In genomic region chr3:187651282-187651681, GRCh38 we compare ENCODE assay signal across 37 cellular contexts. TPM values are rescaled to one million over a fixed set of nuclear protein-coding genes. Genes with fewer than 3 reads are reported as not detected.
DNase-seq lines count a peak whose midpoint lies in the region; ATAC-seq and TF ChIP-seq lines count a peak whose summit lies in the region.
"Had no signal": no experiment of that assay in that cellular context is flagged by ENCODE, and none has a peak within 500 bp of the region (broad histone marks: within the 10 kb centered on the region; RNA-seq: fewer than 3 reads in every experiment).

No MANE protein-coding gene starts in this region.

- TF ChIP-seq CTCF in HEK293 (tag by site-specific recombination; IDR thresholded peaks at IDR 0.05) (no peak), OCI-LY3 (IDR thresholded peaks at IDR 0.05; ENCODE audit: low read depth, low read length) (no peak)

- POLR2A ChIA-PET in HEK293 (lab: Yijun Ruan, JAX) = no interaction called here

- peaks cover 53% of the 10 kb centered on the region for H3K27me3 Mint-ChIP-seq in stimulated activated naive CD8-positive, alpha-beta T cell treated with anti-CD3 and anti-CD28 coated beads, Interleukin-15, Interleukin-2, amounts not matched to agents 100 ng/mL and 50 ng/mL, for 24 hours

- H3K4me3 Mint-ChIP-seq in stimulated activated naive CD8-positive, alpha-beta T cell treated with anti-CD3 and anti-CD28 coated beads, Interleukin-15, Interleukin-2, amounts not matched to agents 100 ng/mL and 50 ng/mL, for 24 hours = no peak overlapping the region
- H3K4me3 Mint-ChIP-seq: B cell; CD14-positive monocyte; CD4-positive, alpha-beta memory T cell; CD4-positive, alpha-beta T cell; CD4-positive, CD25-positive, alpha-beta regulatory T cell; CD8-positive, alpha-beta memory T cell; CD8-positive, alpha-beta T cell had no signal

- 0 out of 2 replicates have a peak overlapping the region, but pooled peaks have one; percentile 14 for H3K4me2 ChIP-seq in OCI-LY3 (ENCODE audit: low read length)
- H3K4me2 ChIP-seq: A549; BLaER1; BLaER1 treated with 17β-estradiol and CSF1 and Interleukin-3, amounts not matched to agents 10 nM and 100 nM had no signal

- peaks cover 71% of the 10 kb centered on the region for H3K27me3 ChIP-seq in OCI-LY3 (ENCODE audit: low read depth, low read length)
- H3K27me3 ChIP-seq: BLaER1; BLaER1 treated with 17β-estradiol and CSF1 and Interleukin-3, amounts not matched to agents 10 nM and 100 nM had no signal

- CTCF ChIA-PET in HEK293 (lab: Yijun Ruan, JAX) = interaction anchor here (0.8 to 2.1 kb wide), 3 partner anchors 35 to 332 kb away, joined by 3 to 9 read pairs (median 3); no protein-coding TSS in a partner anchor

- no peaks in the 10 kb centered on the region for H3K4me1 Mint-ChIP-seq in stimulated activated naive CD8-positive, alpha-beta T cell treated with anti-CD3 and anti-CD28 coated beads, Interleukin-15, Interleukin-2, amounts not matched to agents 100 ng/mL and 50 ng/mL, for 24 hours (ENCODE audit: low read depth)
- H3K4me1 Mint-ChIP-seq: B cell; CD14-positive monocyte; CD4-positive, alpha-beta memory T cell; CD4-positive, CD25-positive, alpha-beta regulatory T cell; CD8-positive, alpha-beta memory T cell had no signal

- H3K9me3 ChIP-seq in HEK293 (ENCODE audit: control insufficient read depth, insufficient read depth, low read depth, low read length) (no peaks in the 10 kb centered on the region), OCI-LY3 (ENCODE audit: insufficient read depth, low read length) (0 out of 2 replicates have a peak, but pooled peaks cover 5% of the 10 kb centered on the region)
- H3K9me3 ChIP-seq: A549, BE2C, BLaER1, Caco-2 had no signal

- no peak overlapping the region for H3K9ac ChIP-seq in OCI-LY3 (ENCODE audit: low read length)
- H3K9ac ChIP-seq: BLaER1; BLaER1 treated with 17β-estradiol and CSF1 and Interleukin-3, amounts not matched to agents 10 nM and 100 nM had no signal

- H3K79me2 ChIP-seq in OCI-LY3 (ENCODE audit: low read length) = no peaks in the 10 kb centered on the region

- no peak for DNase-seq in stimulated activated naive CD8-positive, alpha-beta T cell treated with anti-CD3 and anti-CD28 coated beads, Interleukin-15, Interleukin-2, amounts not matched to agents 100 U/mL and 50 U/mL, for 24 hours
- DNase-seq in OCI-M1 (lab: John Stamatoyannopoulos, UW) (peak; percentile 2), A172 (ENCODE audit: low spot score) (no peak), ecto neural progenitor cell (ENCODE audit: low spot score) (no peak)
- DNase-seq: 8988T; ACHN; AML-193; BE2C; C1 segment of cervical spinal cord; Caco-2; Calu3; CD4-positive, alpha-beta memory T cell; CD4-positive, alpha-beta T cell; CD4-positive, CD25-positive, alpha-beta regulatory T cell; CD8-positive, alpha-beta memory T cell; CD8-positive, alpha-beta T cell; COR-L47; DMS 273 treated with DMSO at 0.1 percent for 48 hours; DMS153; DMS53; DMS79; DMS79 treated with DMSO at 0.1 percent for 48 hours; DND-41; EL had no signal

- no peaks in the 10 kb centered on the region for H3K36me3 Mint-ChIP-seq in stimulated activated naive CD8-positive, alpha-beta T cell treated with anti-CD3 and anti-CD28 coated beads, Interleukin-15, Interleukin-2, amounts not matched to agents 100 ng/mL and 50 ng/mL, for 24 hours (ENCODE audit: low read depth)
- H3K36me3 Mint-ChIP-seq: CD14-positive monocyte; CD4-positive, alpha-beta memory T cell; CD4-positive, CD25-positive, alpha-beta regulatory T cell; CD8-positive, alpha-beta memory T cell; CD8-positive, alpha-beta T cell had no signal

- H3K9me3 Mint-ChIP-seq in stimulated activated naive CD8-positive, alpha-beta T cell treated with anti-CD3 and anti-CD28 coated beads, Interleukin-15, Interleukin-2, amounts not matched to agents 100 ng/mL and 50 ng/mL, for 24 hours = no peaks in the 10 kb centered on the region
- H3K9me3 Mint-ChIP-seq: CD4-positive, alpha-beta T cell; CD8-positive, alpha-beta T cell had no signal

- H2AFZ ChIP-seq in OCI-LY3 (ENCODE audit: low read depth, low read length) = no peak overlapping the region

- H3K4me1 ChIP-seq in HEK293 (ENCODE audit: control insufficient read depth, insufficient read depth, low read length) (no peaks in the 10 kb centered on the region), OCI-LY3 (ENCODE audit: low read length) (peaks cover 47% of the 10 kb centered on the region)
- H3K4me1 ChIP-seq: A549; BE2C; BLaER1; BLaER1 treated with 17β-estradiol and CSF1 and Interleukin-3, amounts not matched to agents 10 nM and 100 nM; Caco-2 had no signal

- H3K36me3 ChIP-seq in HEK293 (ENCODE audit: control insufficient read depth in 2 of 2, insufficient read depth in 1 of 2, low read length in 2 of 2) (no peaks in the 10 kb centered on the region), OCI-LY3 (replicated peaks; ENCODE audit: low read depth, low read length) (peaks cover 3% of the 10 kb centered on the region)
- H3K36me3 ChIP-seq: BE2C; BLaER1; BLaER1 treated with 17β-estradiol and CSF1 and Interleukin-3, amounts not matched to agents 10 nM and 100 nM had no signal

- H3K27ac Mint-ChIP-seq in stimulated activated naive CD8-positive, alpha-beta T cell treated with anti-CD3 and anti-CD28 coated beads, Interleukin-15, Interleukin-2, amounts not matched to agents 100 ng/mL and 50 ng/mL, for 24 hours = peak overlapping the region; percentile 23
- H3K27ac Mint-ChIP-seq: B cell; CD14-positive monocyte; CD4-positive, alpha-beta memory T cell; CD4-positive, alpha-beta T cell; CD8-positive, alpha-beta T cell had no signal

- H3K27ac ChIP-seq in HEK293 (ENCODE audit: extremely low read depth, low read depth, low read length) = no peak overlapping the region
- H3K27ac ChIP-seq in OCI-LY3 (ENCODE audit: low read length) = no peak overlapping the region
- H3K27ac ChIP-seq: 22Rv1; A549; BLaER1; BLaER1 treated with 17β-estradiol and CSF1 and Interleukin-3, amounts not matched to agents 10 nM and 100 nM; C4-2B had no signal

- H3K4me3 ChIP-seq in HEK293 (ENCODE audit: low read depth, low read length) (no peak overlapping the region), OCI-LY3 (ENCODE audit: low read length) (no peak overlapping the region)
- H3K4me3 ChIP-seq: A549; BLaER1; BLaER1 treated with 17β-estradiol and CSF1 and Interleukin-3, amounts not matched to agents 10 nM and 100 nM had no signal

- no peaks in the 10 kb centered on the region for H4K20me1 ChIP-seq in OCI-LY3 (ENCODE audit: insufficient read depth, low read length)
- H4K20me1 ChIP-seq: BLaER1; BLaER1 treated with 17β-estradiol and CSF1 and Interleukin-3, amounts not matched to agents 10 nM and 100 nM had no signal

- no peak for ATAC-seq in stimulated activated naive CD8-positive, alpha-beta T cell treated with anti-CD3 and anti-CD28 coated beads, Interleukin-15, Interleukin-2, amounts not matched to agents 100 U/mL and 50 U/mL, for 24 hours
- ATAC-seq in HG03565 (IDR thresholded peaks at IDR 0.05; ENCODE audit: unreplicated experiment) = no peak
- ATAC-seq: A549; CD8-positive, alpha-beta T cell had no signal

TF ChIP-seq in HEK293, 187 proteins besides CTCF, POLR2A, EP300 and RAD21:
- peak; percentile 99 for TF ChIP-seq ZNF677 (tag by site-specific recombination; IDR thresholded peaks at IDR 0.05)
- no peak for TF ChIP-seq GLI4 (tag by site-specific recombination; IDR thresholded peaks at IDR 0.05)

RNA-seq across cellular contexts. Expression of gene SST, which starts 18.9 kb away (rescaled TPM):
- not detected in 2 replicates for total RNA-seq in A172 (2014; rRNA removed; shearing (Covaris generic))
- total RNA-seq: A673; B cell; Caco-2; Calu3; CD4-positive, alpha-beta memory T cell; CD4-positive, alpha-beta T cell; CD4-positive, CD25-positive, alpha-beta regulatory T cell; CD8-positive, alpha-beta memory T cell; CD8-positive, alpha-beta T cell; Daoy had no signal

RNA-seq across cellular contexts. Expression of gene RTP2, which starts 51.1 kb away (rescaled TPM):
- not detected in 2 replicates for total RNA-seq in A172 (2014; rRNA removed; shearing (Covaris generic))
- total RNA-seq: A673; B cell; Caco-2; Calu3; CD4-positive, alpha-beta memory T cell; CD4-positive, alpha-beta T cell; CD4-positive, CD25-positive, alpha-beta regulatory T cell; CD8-positive, alpha-beta memory T cell; CD8-positive, alpha-beta T cell; Daoy had no signal
